In genomic region chr14:89911018-89911919, GRCh38 we compare ENCODE assay signal across 8 cellular contexts. TPM values are rescaled to one million over a fixed set of nuclear protein-coding genes. Genes with fewer than 3 reads are reported as not detected.
DNase-seq lines count a peak whose midpoint lies in the region; ATAC-seq and TF ChIP-seq lines count a peak whose summit lies in the region.

No MANE protein-coding gene starts in this region.

- H3K9ac ChIP-seq in MM.1S (ENCODE audit: low read length): no peak overlapping the region

- peak; percentile 35 for DNase-seq in SK-MEL-5 (ENCODE audit: low read depth, low spot score)
- DNase-seq in hepatic stellate cell (ENCODE audit: low spot score): peak; percentile 42
- DNase-seq in renal cortical epithelial cell (ENCODE audit: low read depth): peak; percentile 89
- no peak for DNase-seq in COLO829 (ENCODE audit: low spot score)
- no peak for DNase-seq in MM.1S
- DNase-seq in stimulated activated CD4-positive, alpha-beta T cell treated with anti-CD3 and anti-CD28 coated beads, Interleukin-15, amount 100 ng/mL, for 24 hours: no peak
- DNase-seq in NK-92 treated with Interleukin-12 subunit alpha and Interleukin-12 subunit beta, amount 100 ng/mL, for 24 hours (lab: John Stamatoyannopoulos, UW): no peak

- H2AFZ ChIP-seq in MM.1S (ENCODE audit: low read length): no peak overlapping the region

- no peaks in the 10 kb centered on the region for H4K20me1 ChIP-seq in MM.1S (ENCODE audit: insufficient read depth, low read length)

- H3K9me2 ChIP-seq in MM.1S (replicated peaks; ENCODE audit: insufficient read depth, low read length): no peaks in the 10 kb centered on the region

- H3K27ac ChIP-seq in MM.1S (ENCODE audit: low read length): no peak overlapping the region

- H3K36me3 ChIP-seq in MM.1S (replicated peaks; ENCODE audit: insufficient read depth, low read length): no peaks in the 10 kb centered on the region

- H3K9me3 ChIP-seq in MM.1S (replicated peaks; ENCODE audit: insufficient read depth, low read length): no peaks in the 10 kb centered on the region

- H3K27me3 ChIP-seq in MM.1S (replicated peaks; ENCODE audit: insufficient read depth, low read length): no peaks in the 10 kb centered on the region

- H3F3A ChIP-seq in MM.1S (ENCODE audit: insufficient read depth, low read length): no peaks in the 10 kb centered on the region

- H3K79me2 ChIP-seq in MM.1S (ENCODE audit: low read length): no peaks in the 10 kb centered on the region

- ATAC-seq in GM21723 (IDR thresholded peaks at IDR 0.05; ENCODE audit: unreplicated experiment): peak; percentile 54

- in situ Hi-C loops in SK-MEL-5 (cut with HindIII; ENCODE audit: low pct_unique_long_range_greater_than_20kb, low sequenced_read_pairs): no loop called here

- no peak overlapping the region for H3K4me3 ChIP-seq in MM.1S (ENCODE audit: low read length)

- no peak overlapping the region for H3K4me2 ChIP-seq in MM.1S (ENCODE audit: low read depth, low read length)

- H3K4me1 ChIP-seq in MM.1S (ENCODE audit: low read length): no peaks in the 10 kb centered on the region

- TF ChIP-seq CTCF in MM.1S (IDR thresholded peaks at IDR 0.05; ENCODE audit: low read length): no peak

RNA-seq across cellular contexts. Expression of gene EFCAB11, which starts 43.3 kb away (rescaled TPM):
- 3.3 and 6.1 TPM in 2 replicates for total RNA-seq in SK-MEL-5 (2014; rRNA removed; shearing (Covaris generic))
- 2.1 and 4.0 TPM in 2 replicates for polyA plus RNA-seq in SK-MEL-5 (2015; cell fraction: cytosol; rRNA removed)
- polyA plus RNA-seq in SK-MEL-5 (2015; cell fraction: nucleus; rRNA removed): 3.3 and 6.0 TPM in 2 replicates
- 5.0 and 13.9 TPM in 2 replicates for total RNA-seq in renal cortical epithelial cell

RNA-seq across cellular contexts. Expression of gene TDP1, which starts 44.5 kb away (rescaled TPM):
- 11.7 and 16.6 TPM in 2 replicates for total RNA-seq in SK-MEL-5 (2014; rRNA removed; shearing (Covaris generic))
- 8.5 and 9.6 TPM in 2 replicates for polyA plus RNA-seq in SK-MEL-5 (2015; cell fraction: cytosol; rRNA removed)
- polyA plus RNA-seq in SK-MEL-5 (2015; cell fraction: nucleus; rRNA removed): 15.9 and 21.2 TPM in 2 replicates
- 36.6 and 67.4 TPM in 2 replicates for total RNA-seq in renal cortical epithelial cell

Comparison
In these comparisons a context has a peak if more than half of its experiments do, and no peak if none do; other contexts are left out.
1. DNase-seq: peak in SK-MEL-5 (single experiment), hepatic stellate cell (single experiment) and renal cortical epithelial cell (single experiment); none in COLO829 (single experiment), MM.1S (single experiment), stimulated activated CD4-positive, alpha-beta T cell treated with anti-CD3 and anti-CD28 coated beads, Interleukin-15, amount 100 ng/mL, for 24 hours (single experiment) and NK-92 treated with Interleukin-12 subunit alpha and Interleukin-12 subunit beta, amount 100 ng/mL, for 24 hours (single experiment).